Comparison of ENCODE assay signal across 9 cellular contexts in genomic region chr18:36412778-36413177, GRCh38.
DNase-seq lines count a peak whose midpoint lies in the region; TF ChIP-seq lines count a peak whose summit lies in the region.
"Had no signal": no experiment of that assay in that cellular context is flagged by ENCODE, and none has a peak within 500 bp of the region (broad histone marks: within the 10 kb centered on the region; RNA-seq: fewer than 3 reads in every experiment).

No MANE protein-coding gene starts in this region.

- H3K36me3 Mint-ChIP-seq in osteocyte (ENCODE audit: unreplicated experiment) = no peaks in the 10 kb centered on the region
- H3K36me3 Mint-ChIP-seq in activated CD4-positive, alpha-beta memory T cell treated with anti-CD3 and anti-CD28 coated beads, Interleukin-2, amount 10 ng/mL, durations not matched to agents 7 days and 5 days (ENCODE audit: low read depth) = no peaks in the 10 kb centered on the region

- no peak overlapping the region for H2AFZ ChIP-seq in mammary epithelial cell (ENCODE audit: low read depth, low read length)

- BruUV-seq in mammary epithelial cell (replicated peaks; lab: Mats Ljungman, UMichigan) = no TSS peak

- H3K27ac Mint-ChIP-seq in osteocyte (ENCODE audit: unreplicated experiment) = no peak overlapping the region
- H3K27ac Mint-ChIP-seq in activated CD4-positive, alpha-beta memory T cell treated with anti-CD3 and anti-CD28 coated beads, Interleukin-2, amount 10 ng/mL, durations not matched to agents 7 days and 5 days = no peak overlapping the region

- H3K36me3 ChIP-seq in mammary epithelial cell (ENCODE audit: insufficient read depth, low read length) = no peaks in the 10 kb centered on the region

- H3K9ac ChIP-seq in mammary epithelial cell (ENCODE audit: insufficient read depth, low read length) = no peak overlapping the region

- H3K79me2 ChIP-seq in mammary epithelial cell (ENCODE audit: insufficient read depth, low read length) = peaks cover 12% of the 10 kb centered on the region

- TF ChIP-seq CTCF in mammary epithelial cell (conservative IDR thresholded peaks at IDR 0.05 in 1 of 2, IDR thresholded peaks at IDR 0.05 in 1 of 2; ENCODE audit: extremely low read depth in 1 of 2, insufficient read depth in 1 of 2, low read depth in 1 of 2, low read length in 2 of 2) (peak; percentile 64 to 67), osteocyte (IDR thresholded peaks at IDR 0.05) (peak; percentile 32)

- H3K9me3 Mint-ChIP-seq in osteocyte (ENCODE audit: unreplicated experiment) = no peaks in the 10 kb centered on the region
- H3K9me3 Mint-ChIP-seq in activated CD4-positive, alpha-beta memory T cell treated with anti-CD3 and anti-CD28 coated beads, Interleukin-2, amount 10 ng/mL, durations not matched to agents 7 days and 5 days = no peaks in the 10 kb centered on the region

- no peaks in the 10 kb centered on the region for H3K9me3 ChIP-seq in mammary epithelial cell (replicated peaks; ENCODE audit: insufficient read depth, low read length)

- DNase-seq in DMS153 (lab: John Stamatoyannopoulos, UW) = peak; percentile 9
- no peak for DNase-seq in DMS153 treated with DMSO at 0.1 percent for 48 hours (lab: John Stamatoyannopoulos, UW; ENCODE audit: unreplicated experiment)
- DNase-seq in LoVo (ENCODE audit: low spot score) = peak; percentile 5
- DNase-seq in mammary epithelial cell = no peak
- no peak for DNase-seq in osteocyte (ENCODE audit: extremely low spot score, unreplicated experiment)
- DNase-seq in activated CD4-positive, alpha-beta memory T cell treated with anti-CD3 and anti-CD28 coated beads, Interleukin-2, amount 10 ng/mL, durations not matched to agents 7 days and 5 days = no peak
- DNase-seq in activated CD4-positive, alpha-beta T cell treated with anti-CD3 and anti-CD28 coated beads, Interleukin-2, amount 50 U/mL, for 1 hour = no peak
- DNase-seq in activated CD4-positive, CD25-positive, alpha-beta regulatory T cell (lab: John Stamatoyannopoulos, UW) = no peak
- DNase-seq: NCI-H226 had no signal

- no peaks in the 10 kb centered on the region for H3K4me1 Mint-ChIP-seq in osteocyte (ENCODE audit: unreplicated experiment)
- H3K4me1 Mint-ChIP-seq in activated CD4-positive, alpha-beta memory T cell treated with anti-CD3 and anti-CD28 coated beads, Interleukin-2, amount 10 ng/mL, durations not matched to agents 7 days and 5 days = no peaks in the 10 kb centered on the region

- no peak overlapping the region for H3K4me3 Mint-ChIP-seq in osteocyte (ENCODE audit: unreplicated experiment)
- H3K4me3 Mint-ChIP-seq in activated CD4-positive, alpha-beta memory T cell treated with anti-CD3 and anti-CD28 coated beads, Interleukin-2, amount 10 ng/mL, durations not matched to agents 7 days and 5 days = no peak overlapping the region

- intact Hi-C loops in mammary epithelial cell (cut with micrococcal nuclease) = loop anchor here (1.0 to 5.0 kb wide), 4 partner anchors 210 to 655 kb away; no protein-coding TSS in a partner anchor

- no peaks in the 10 kb centered on the region for H4K20me1 ChIP-seq in mammary epithelial cell (ENCODE audit: insufficient read depth, low read length)

- H3K4me1 ChIP-seq in mammary epithelial cell (ENCODE audit: insufficient read depth, low read length) = peaks cover 4% of the 10 kb centered on the region

- WGBS in mammary epithelial cell (ENCODE audit: low coverage, missing lambda C conversion rate) = 100% methylated on average over 1 of the region's 1 CpG

- H3K27me3 ChIP-seq in mammary epithelial cell (ENCODE audit: insufficient read depth, low read length) = no peaks in the 10 kb centered on the region

- H3K27ac ChIP-seq in mammary epithelial cell (ENCODE audit: insufficient read depth, low read depth, low read length) = no peak overlapping the region

- H3K27me3 Mint-ChIP-seq in osteocyte (ENCODE audit: unreplicated experiment) = no peaks in the 10 kb centered on the region
- H3K27me3 Mint-ChIP-seq in activated CD4-positive, alpha-beta memory T cell treated with anti-CD3 and anti-CD28 coated beads, Interleukin-2, amount 10 ng/mL, durations not matched to agents 7 days and 5 days = peaks cover 3% of the 10 kb centered on the region

- no peak overlapping the region for H3K4me3 ChIP-seq in mammary epithelial cell (replicated peaks in 1 of 3; ENCODE audit: insufficient read depth in 1 of 3, low read depth in 2 of 3, low read length in 3 of 3)

- no peak overlapping the region for H3K4me2 ChIP-seq in mammary epithelial cell (ENCODE audit: insufficient read depth, low read depth, low read length)

- POLR2A ChIA-PET in activated CD4-positive, alpha-beta memory T cell treated with anti-CD3 and anti-CD28 coated beads, Interleukin-2, amount 10 ng/mL, durations not matched to agents 7 days and 5 days (lab: Charles Lee) = no interaction called here

- in situ Hi-C loops in mammary epithelial cell (cut with MboI; ENCODE audit: low sequenced_read_pairs in 2 of 2) = loop anchor here in 1 of 2 donors (25.0 kb wide), 1 partner anchor 325 kb away; no protein-coding TSS in a partner anchor

- CTCF ChIA-PET in mammary epithelial cell (lab: Charles Lee; ENCODE audit: low non-redundant PET) = no interaction called here
- CTCF ChIA-PET in activated CD4-positive, alpha-beta memory T cell treated with anti-CD3 and anti-CD28 coated beads, Interleukin-2, amount 10 ng/mL, durations not matched to agents 7 days and 5 days (lab: Charles Lee) = interaction anchor here (1.1 kb wide), 1 partner anchor 318 kb away, joined by 3 read pairs; no protein-coding TSS in a partner anchor

- dilution Hi-C loops in mammary epithelial cell (cut with HindIII; ENCODE audit: low sequenced_read_pairs) = no loop called here

Comparison
In these comparisons a context has a peak if more than half of its experiments do, and no peak if none do; other contexts are left out.
1. DNase-seq: peak in DMS153 (single experiment) and LoVo (single experiment); none in DMS153 treated with DMSO at 0.1 percent for 48 hours (single experiment), mammary epithelial cell (single experiment), osteocyte (single experiment), activated CD4-positive, alpha-beta memory T cell treated with anti-CD3 and anti-CD28 coated beads, Interleukin-2, amount 10 ng/mL, durations not matched to agents 7 days and 5 days (single experiment), activated CD4-positive, alpha-beta T cell treated with anti-CD3 and anti-CD28 coated beads, Interleukin-2, amount 50 U/mL, for 1 hour (single experiment) and activated CD4-positive, CD25-positive, alpha-beta regulatory T cell (0 of 4).